ENCODE assay signal across 19 cellular contexts in genomic region chr12:94673951-94674570, GRCh38. TPM values are rescaled to one million over a fixed set of nuclear protein-coding genes. Genes with fewer than 3 reads are reported as not detected.
"Had no signal": no experiment of that assay in that cellular context is flagged by ENCODE, and none has a peak within 500 bp of the region (broad histone marks: within the 10 kb centered on the region; RNA-seq: fewer than 3 reads in every experiment).

No MANE protein-coding gene starts in this region.

- H3K27ac ChIP-seq: colonic mucosa had no signal

- H3K36me3 ChIP-seq: colonic mucosa, tibial nerve had no signal

- ATAC-seq: activated CD8-positive, alpha-beta T cell treated with anti-CD3 and anti-CD28 coated beads, Interleukin-2, amount 10 ng/mL, durations not matched to agents 7 days and 5 days had no signal

- H3K4me3 ChIP-seq: colonic mucosa, lung, skin epidermis, tibial nerve had no signal

- H3K27me3 ChIP-seq: colonic mucosa, tibial nerve had no signal

- H3K27ac Mint-ChIP-seq: activated CD4-positive, alpha-beta T cell treated with anti-CD3 and anti-CD28 coated beads, Interleukin-2, amount 10 ng/mL, durations not matched to agents 24 days and 14 days; activated CD8-positive, alpha-beta T cell treated with anti-CD3 and anti-CD28 coated beads, Interleukin-2, amount 10 ng/mL, durations not matched to agents 7 days and 5 days; activated naive CD8-positive, alpha-beta T cell had no signal

- H3K4me1 ChIP-seq: colonic mucosa had no signal

- H3K4me3 Mint-ChIP-seq: activated CD4-positive, alpha-beta T cell treated with anti-CD3 and anti-CD28 coated beads, Interleukin-2, amount 10 ng/mL, durations not matched to agents 24 days and 14 days; activated CD8-positive, alpha-beta T cell treated with anti-CD3 and anti-CD28 coated beads, Interleukin-2, amount 10 ng/mL, durations not matched to agents 7 days and 5 days; activated naive CD8-positive, alpha-beta T cell had no signal

- DNase-seq: activated CD4-positive, alpha-beta T cell treated with anti-CD3 and anti-CD28 coated beads, Interleukin-2, amount 10 ng/mL, durations not matched to agents 24 days and 14 days; activated CD4-positive, CD25-positive, alpha-beta regulatory T cell; activated CD8-positive, alpha-beta memory T cell treated with anti-CD3 and anti-CD28 coated beads, Interleukin-2, amount 50 U/mL, for 4 hours; activated CD8-positive, alpha-beta T cell treated with anti-CD3 and anti-CD28 coated beads, Interleukin-2, amount 10 ng/mL, durations not matched to agents 7 days and 5 days; activated effector memory CD4-positive, alpha-beta T cell treated with anti-CD3 and anti-CD28 coated beads, Interleukin-2, amount 50 U/mL, for 16 hours; activated T-cell treated with anti-CD3 and anti-CD28 coated beads, Interleukin-2, amount 50 U/mL, for 48 hours; amniotic stem cell; colonic mucosa; effector memory CD4-positive, alpha-beta T cell; naive B cell; posterior cingulate gyrus; stimulated activated CD4-positive, alpha-beta T cell treated with anti-CD3 and anti-CD28 coated beads, Interleukin-4, amount 100 ng/mL, for 24 hours; stimulated activated CD8-positive, alpha-beta memory T cell treated with anti-CD3 and anti-CD28 coated beads, Interleukin-4, amount 100 ng/mL, for 48 hours; stimulated activated naive CD4-positive, alpha-beta T cell treated with Interleukin-2 at 50 U/mL for 16 hours; T-helper 2 cell had no signal

- H3K36me3 Mint-ChIP-seq: activated naive CD8-positive, alpha-beta T cell; naive B cell had no signal

- H3K9me3 ChIP-seq: colonic mucosa, tibial nerve had no signal

- H3K9me3 Mint-ChIP-seq: activated CD4-positive, alpha-beta T cell treated with anti-CD3 and anti-CD28 coated beads, Interleukin-2, amount 10 ng/mL, durations not matched to agents 24 days and 14 days; naive B cell had no signal

RNA-seq across cellular contexts. Expression of gene TMCC3, which starts 23.7 kb away (rescaled TPM):
- total RNA-seq: activated CD4-positive, alpha-beta T cell treated with anti-CD3 and anti-CD28 coated beads, Interleukin-2, amount 10 ng/mL, durations not matched to agents 24 days and 14 days had no signal
